In genomic region chr9:129580211-129580915, GRCh38 we compare ENCODE assay signal across 12 cellular contexts. TPM values are rescaled to one million over a fixed set of nuclear protein-coding genes. Genes with fewer than 3 reads are reported as not detected.
DNase-seq lines count a peak whose midpoint lies in the region; ATAC-seq and TF ChIP-seq lines count a peak whose summit lies in the region.
"Had no signal": no experiment of that assay in that cellular context is flagged by ENCODE, and none has a peak within 500 bp of the region (broad histone marks: within the 10 kb centered on the region; RNA-seq: fewer than 3 reads in every experiment).

No MANE protein-coding gene starts in this region.

- H3K9me3 Mint-ChIP-seq in CD4-positive, alpha-beta T cell: no peaks in the 10 kb centered on the region
- H3K9me3 Mint-ChIP-seq in activated naive CD8-positive, alpha-beta T cell treated with anti-CD3 and anti-CD28 coated beads, Interleukin-2, amount 50 U/mL, for 24 hours: no peaks in the 10 kb centered on the region

- POLR2A ChIA-PET in CD4-positive, alpha-beta T cell (lab: Charles Lee): interaction anchor here (1.0 kb wide), 1 partner anchor 406 kb away, joined by 3 read pairs; no protein-coding TSS in a partner anchor

- no peak for DNase-seq in CD4-positive, alpha-beta T cell
- DNase-seq in GM13976 (ENCODE audit: low spot score) (peak; percentile 72), NCI-H1105 (lab: John Stamatoyannopoulos, UW) (no peak), HPDE6-E6E7 (ENCODE audit: extremely low spot score) (no peak)
- peak; percentile 56 for DNase-seq in activated naive CD8-positive, alpha-beta T cell treated with anti-CD3 and anti-CD28 coated beads, Interleukin-2, amount 50 U/mL, for 24 hours
- DNase-seq: COR-L47, NCI-H2029 treated with DMSO at 0.1 percent for 48 hours had no signal

- H3K4me1 Mint-ChIP-seq in CD4-positive, alpha-beta T cell (ENCODE audit: low read depth): peaks cover 56% of the 10 kb centered on the region
- peaks cover 48% of the 10 kb centered on the region for H3K4me1 Mint-ChIP-seq in activated naive CD8-positive, alpha-beta T cell treated with anti-CD3 and anti-CD28 coated beads, Interleukin-2, amount 50 U/mL, for 24 hours

- H3K27ac Mint-ChIP-seq in CD4-positive, alpha-beta T cell: no peak overlapping the region
- peak overlapping the region; percentile 33 for H3K27ac Mint-ChIP-seq in activated naive CD8-positive, alpha-beta T cell treated with anti-CD3 and anti-CD28 coated beads, Interleukin-2, amount 50 U/mL, for 24 hours

- no peak overlapping the region for H3K4me3 Mint-ChIP-seq in CD4-positive, alpha-beta T cell
- peak overlapping the region; percentile 41 for H3K4me3 Mint-ChIP-seq in activated naive CD8-positive, alpha-beta T cell treated with anti-CD3 and anti-CD28 coated beads, Interleukin-2, amount 50 U/mL, for 24 hours

- in situ Hi-C loops in GM13976 (cut with MboI; ENCODE audit: low sequenced_read_pairs, unreplicated experiment): no loop called here

- TF ChIP-seq CTCF in CD4-positive, alpha-beta T cell (IDR thresholded peaks at IDR 0.05): no peak
- TF ChIP-seq CTCF in GM13976 (IDR thresholded peaks at IDR 0.05; ENCODE audit: borderline replicate concordance, control extremely low read depth, extremely low read depth, insufficient read depth, missing control alignments): no peak

- intact Hi-C loops in CD4-positive, alpha-beta T cell (cut with DNase I, micrococcal nuclease): loop anchor here in 1 of 2 experiments (10.0 kb wide), 1 partner anchor 86 kb away; no protein-coding TSS in a partner anchor

- H3K36me3 ChIP-seq in KOPT-K1 (ENCODE audit: insufficient read depth, low read length): no peaks in the 10 kb centered on the region

- no peaks in the 10 kb centered on the region for H3K9me3 ChIP-seq in CD4-positive, alpha-beta T cell (ENCODE audit: control insufficient read depth, low read length)
- H3K9me3 ChIP-seq in KOPT-K1 (ENCODE audit: insufficient read depth, low read length, poor library complexity, severe bottlenecking): no peaks in the 10 kb centered on the region

- no peaks in the 10 kb centered on the region for H3K36me3 Mint-ChIP-seq in CD4-positive, alpha-beta T cell (ENCODE audit: low read depth)
- H3K36me3 Mint-ChIP-seq in activated naive CD8-positive, alpha-beta T cell treated with anti-CD3 and anti-CD28 coated beads, Interleukin-2, amount 50 U/mL, for 24 hours (ENCODE audit: low read depth): no peaks in the 10 kb centered on the region

- no peaks in the 10 kb centered on the region for H3K27me3 ChIP-seq in CD4-positive, alpha-beta T cell (ENCODE audit: control insufficient read depth, insufficient read depth, low read length)

- CTCF ChIA-PET in CD4-positive, alpha-beta T cell (lab: Charles Lee): interaction anchor here (1.4 to 1.7 kb wide), 2 partner anchors 260 to 438 kb away, joined by 3 to 4 read pairs; no protein-coding TSS in a partner anchor

- ATAC-seq in CD4-positive, alpha-beta T cell (ENCODE audit: poor library complexity): peak; percentile 24
- ATAC-seq in activated naive CD8-positive, alpha-beta T cell treated with anti-CD3 and anti-CD28 coated beads, Interleukin-2, amount 50 U/mL, for 24 hours: peak; percentile 16
- ATAC-seq in GM19452 (IDR thresholded peaks at IDR 0.05; ENCODE audit: unreplicated experiment) (no peak), HG03439 (IDR thresholded peaks at IDR 0.05; ENCODE audit: unreplicated experiment) (no peak)
- ATAC-seq: naive thymus-derived CD4-positive, alpha-beta T cell had no signal

- no peak overlapping the region for H3K27ac ChIP-seq in CD4-positive, alpha-beta T cell (ENCODE audit: low read depth, low read length)
- peak overlapping the region; percentile 31 for H3K27ac ChIP-seq in KOPT-K1 (ENCODE audit: low read depth, low read length, poor library complexity, severe bottlenecking)

- no peaks in the 10 kb centered on the region for H3K27me3 Mint-ChIP-seq in CD4-positive, alpha-beta T cell
- peaks cover 3% of the 10 kb centered on the region for H3K27me3 Mint-ChIP-seq in activated naive CD8-positive, alpha-beta T cell treated with anti-CD3 and anti-CD28 coated beads, Interleukin-2, amount 50 U/mL, for 24 hours

RNA-seq across cellular contexts. Expression of gene C9orf50, which starts 40.5 kb away (rescaled TPM):
- total RNA-seq in CD4-positive, alpha-beta T cell: not detected
- total RNA-seq: naive thymus-derived CD4-positive, alpha-beta T cell; temporal lobe had no signal

RNA-seq across cellular contexts. Expression of gene NTMT1, which starts 45.6 kb away (rescaled TPM):
- 10 to 100 TPM; 50.7 to 52.5 TPM for total RNA-seq in CD4-positive, alpha-beta T cell

Comparison
In these comparisons a context has a peak if more than half of its experiments do, and no peak if none do; other contexts are left out.
1. ATAC-seq: peak in CD4-positive, alpha-beta T cell (single experiment) and activated naive CD8-positive, alpha-beta T cell treated with anti-CD3 and anti-CD28 coated beads, Interleukin-2, amount 50 U/mL, for 24 hours (single experiment); none in GM19452 (single experiment) and HG03439 (single experiment).
2. DNase-seq: peak in GM13976 (single experiment) and activated naive CD8-positive, alpha-beta T cell treated with anti-CD3 and anti-CD28 coated beads, Interleukin-2, amount 50 U/mL, for 24 hours (single experiment); none in CD4-positive, alpha-beta T cell (0 of 10), NCI-H1105 (single experiment) and HPDE6-E6E7 (single experiment).